In genomic region chr16:84650062-84650991, GRCh38 we compare ENCODE assay signal across 11 cellular contexts. TPM values are rescaled to one million over a fixed set of nuclear protein-coding genes. Genes with fewer than 3 reads are reported as not detected.
A peak's percentile ranks its signal among the peaks of the same experiment; 100 is the strongest.
DNase-seq lines count a peak whose midpoint lies in the region; ATAC-seq and TF ChIP-seq lines count a peak whose summit lies in the region.
"Had no signal": no experiment of that assay in that cellular context is flagged by ENCODE, and none has a peak within 500 bp of the region (broad histone marks: within the 10 kb centered on the region; RNA-seq: fewer than 3 reads in every experiment).

No MANE protein-coding gene starts in this region.

- H2AFZ ChIP-seq in Karpas-422 (ENCODE audit: low read length), result no peak overlapping the region

- no peak overlapping the region for H3K4me2 ChIP-seq in Karpas-422 (ENCODE audit: low read depth, low read length, poor library complexity, severe bottlenecking)

- no peak for TF ChIP-seq CTCF in progenitor cell of endocrine pancreas (IDR thresholded peaks at IDR 0.05; ENCODE audit: unreplicated experiment)

- DNase-seq in T-helper 1 cell, result no peak
- no peak for DNase-seq in T-helper 17 cell
- DNase-seq in progenitor cell of endocrine pancreas (ENCODE audit: low spot score, unreplicated experiment), result no peak
- DNase-seq in NCI-H1105 (lab: John Stamatoyannopoulos, UW), result no peak
- DNase-seq in inferior parietal cortex (ENCODE audit: extremely low spot score), result no peak
- no peak for DNase-seq in Karpas-422
- DNase-seq: cortex of kidney, NCI-H146 had no signal

- no peaks in the 10 kb centered on the region for H3K27me3 ChIP-seq in Karpas-422 (ENCODE audit: low read length)

- H3K27ac ChIP-seq in Karpas-422 (ENCODE audit: low read length), result no peak overlapping the region
- H3K27ac ChIP-seq: 22Rv1 had no signal

- H3K9me2 ChIP-seq in Karpas-422 (replicated peaks; ENCODE audit: insufficient read depth, low read length), result no peaks in the 10 kb centered on the region

- H3K4me1 ChIP-seq in Karpas-422 (ENCODE audit: low read length), result peaks cover 13% of the 10 kb centered on the region

- H3K4me3 Mint-ChIP-seq in T-helper 1 cell treated with Interleukin-12 subunit alpha and Interleukin-12 subunit beta and Interleukin-4 antibody, amounts not matched to agents 30 μg/mL and 1 μg/mL, for 36 hours, result peak overlapping the region; percentile 74
- H3K4me3 Mint-ChIP-seq in T-helper 17 cell (peak overlapping the region; percentile 83), progenitor cell of endocrine pancreas (ENCODE audit: low read depth) (peak overlapping the region; percentile 53)

- H3K9me3 ChIP-seq in T-helper 17 cell (ENCODE audit: control insufficient read depth, low read length, poor library complexity, severe bottlenecking) (no peaks in the 10 kb centered on the region), Karpas-422 (ENCODE audit: low read length) (no peaks in the 10 kb centered on the region)

- H3K27me3 Mint-ChIP-seq in T-helper 1 cell treated with Interleukin-12 subunit alpha and Interleukin-12 subunit beta and Interleukin-4 antibody, amounts not matched to agents 30 μg/mL and 1 μg/mL, for 36 hours (ENCODE audit: low read depth), result peaks cover 11% of the 10 kb centered on the region
- H3K27me3 Mint-ChIP-seq in T-helper 17 cell (no peaks in the 10 kb centered on the region), progenitor cell of endocrine pancreas (peaks cover 11% of the 10 kb centered on the region)

- peaks cover 8% of the 10 kb centered on the region; the same call in 1 of the 2 replicates for H3K79me2 ChIP-seq in Karpas-422 (ENCODE audit: low read length)

- no peaks in the 10 kb centered on the region for H3K36me3 ChIP-seq in Karpas-422 (ENCODE audit: insufficient read depth, low read length)

- H3K4me3 ChIP-seq in Karpas-422 (ENCODE audit: low read length), result no peak overlapping the region

- H3K36me3 Mint-ChIP-seq in T-helper 1 cell treated with Interleukin-12 subunit alpha and Interleukin-12 subunit beta and Interleukin-4 antibody, amounts not matched to agents 30 μg/mL and 1 μg/mL, for 36 hours (ENCODE audit: low read depth), result peaks cover 40% of the 10 kb centered on the region
- H3K36me3 Mint-ChIP-seq in T-helper 17 cell (ENCODE audit: low read depth) (peaks cover 7% of the 10 kb centered on the region), progenitor cell of endocrine pancreas (ENCODE audit: insufficient read depth) (peaks cover 8% of the 10 kb centered on the region)

- no peaks in the 10 kb centered on the region for H3K9me3 Mint-ChIP-seq in T-helper 1 cell treated with Interleukin-12 subunit alpha and Interleukin-12 subunit beta and Interleukin-4 antibody, amounts not matched to agents 30 μg/mL and 1 μg/mL, for 36 hours
- no peaks in the 10 kb centered on the region for H3K9me3 Mint-ChIP-seq in progenitor cell of endocrine pancreas (ENCODE audit: low read depth)

- peaks cover 5% of the 10 kb centered on the region; the same call in 1 of the 2 replicates for H4K20me1 ChIP-seq in Karpas-422 (ENCODE audit: insufficient read depth, low read depth, low read length)

- H3K9ac ChIP-seq in Karpas-422 (ENCODE audit: low read length), result no peak overlapping the region

- ATAC-seq in T-helper 17 cell (no peak), esophagus mucosa (peak; percentile 43)

- H3K4me1 Mint-ChIP-seq in T-helper 1 cell treated with Interleukin-12 subunit alpha and Interleukin-12 subunit beta and Interleukin-4 antibody, amounts not matched to agents 30 μg/mL and 1 μg/mL, for 36 hours (ENCODE audit: low read depth), result peaks cover 54% of the 10 kb centered on the region
- H3K4me1 Mint-ChIP-seq in T-helper 17 cell (peaks cover 46% of the 10 kb centered on the region), progenitor cell of endocrine pancreas (ENCODE audit: low read depth) (no peaks in the 10 kb centered on the region)

- H3K27ac Mint-ChIP-seq in T-helper 1 cell treated with Interleukin-12 subunit alpha and Interleukin-12 subunit beta and Interleukin-4 antibody, amounts not matched to agents 30 μg/mL and 1 μg/mL, for 36 hours, result peak overlapping the region; percentile 63
- H3K27ac Mint-ChIP-seq in T-helper 17 cell (peak overlapping the region; percentile 70), progenitor cell of endocrine pancreas (no peak overlapping the region)

RNA-seq across cellular contexts. Expression of gene KLHL36, which starts 2.0 kb away (rescaled TPM):
- total RNA-seq in T-helper 17 cell (10 to 100 TPM; 68.1 to 78.2 TPM), esophagus mucosa (26.3 TPM), progenitor cell of endocrine pancreas (43.2 and 46.7 TPM in 2 replicates)
- total RNA-seq in Karpas-422 (2014; rRNA removed; shearing (Covaris generic); ENCODE audit: low replicate concordance), result 25.6 and 35.4 TPM in 2 replicates

RNA-seq across cellular contexts. Expression of gene COTL1, which starts 32.4 kb away (rescaled TPM):
- total RNA-seq in T-helper 17 cell (100 to 1,000 TPM; 287 to 328 TPM), esophagus mucosa (16.3 TPM), progenitor cell of endocrine pancreas (37.6 and 40.6 TPM in 2 replicates)
- 162 and 215 TPM in 2 replicates for total RNA-seq in Karpas-422 (2014; rRNA removed; shearing (Covaris generic); ENCODE audit: low replicate concordance)

RNA-seq across cellular contexts. Expression of gene USP10, which starts 49.5 kb away (rescaled TPM):
- total RNA-seq in T-helper 17 cell (100 to 1,000 TPM; 169 to 221 TPM), esophagus mucosa (63.0 TPM), progenitor cell of endocrine pancreas (124 and 139 TPM in 2 replicates)
- total RNA-seq in Karpas-422 (2014; rRNA removed; shearing (Covaris generic); ENCODE audit: low replicate concordance), result 56.0 and 79.9 TPM in 2 replicates
